17 cellular contexts compared by ENCODE assay signal in the genomic region with DNA sequence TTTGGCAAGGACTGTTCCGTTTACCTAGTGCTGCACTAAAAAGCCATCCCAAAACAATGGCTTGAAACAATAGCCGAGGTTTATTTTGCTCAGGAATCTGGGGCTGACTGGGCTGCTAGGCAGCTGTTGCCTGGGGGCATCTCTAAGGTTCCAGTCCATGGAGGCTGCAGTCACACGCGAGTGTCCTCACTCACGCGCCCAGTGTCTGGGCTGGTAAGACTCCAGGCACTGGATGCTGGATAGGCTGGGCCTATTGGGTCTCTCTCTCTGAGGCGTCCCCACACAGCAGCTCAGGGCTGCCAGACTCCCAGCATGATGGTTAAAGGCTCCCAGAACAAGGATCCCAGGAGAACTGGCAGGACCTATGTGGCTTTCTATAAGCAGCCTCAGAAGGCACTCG. TPM values are rescaled to one million over a fixed set of nuclear protein-coding genes. Genes with fewer than 3 reads are reported as not detected.
A peak's percentile ranks its signal among the peaks of the same experiment; 100 is the strongest.
DNase-seq lines count a peak whose midpoint lies in the region; ATAC-seq and TF ChIP-seq lines count a peak whose summit lies in the region.
"Had no signal": no experiment of that assay in that cellular context is flagged by ENCODE, and none has a peak within 500 bp of the region (broad histone marks: within the 10 kb centered on the region; RNA-seq: fewer than 3 reads in every experiment).

No MANE protein-coding gene starts in this region.

- H4K20me1 ChIP-seq in MM.1S (ENCODE audit: insufficient read depth, low read length) = no peaks in the 10 kb centered on the region

- H3K9ac ChIP-seq in MM.1S (ENCODE audit: low read length) = no peak overlapping the region

- DNase-seq in BE2C = peak; percentile 35
- DNase-seq in ELF-1 (ENCODE audit: low read depth, low spot score) = peak; percentile 85
- peak; percentile 48 to 65 for DNase-seq in SJCRH30
- DNase-seq in left kidney (ENCODE audit: low read depth, low spot score) = peak; percentile 68
- DNase-seq in activated naive CD4-positive, alpha-beta T cell treated with Interleukin-2 at 50 U/mL for 16 hours = no peak
- no peak for DNase-seq in activated CD4-positive, alpha-beta T cell treated with anti-CD3 and anti-CD28 coated beads, Interleukin-2, amount 50 U/mL, for 1 hour
- DNase-seq in MM.1S = no peak
- DNase-seq: activated CD4-positive, alpha-beta T cell treated with anti-CD3 and anti-CD28 coated beads for 48 hours; mammary epithelial cell; NCI-H2107; Right ventricle myocardium superior; stimulated activated CD4-positive, alpha-beta T cell treated with anti-CD3 and anti-CD28 coated beads, Interleukin-1b, Interleukin-23, amount 100 ng/mL, for 48 hours had no signal

- no peak overlapping the region for H3K4me3 ChIP-seq in BE2C (ENCODE audit: low read depth, low read length)
- no peak overlapping the region for H3K4me3 ChIP-seq in SJCRH30
- no peak overlapping the region for H3K4me3 ChIP-seq in MM.1S (ENCODE audit: low read length)

- H3F3A ChIP-seq in MM.1S (ENCODE audit: insufficient read depth, low read length) = no peaks in the 10 kb centered on the region

- no peak overlapping the region for H3K4me2 ChIP-seq in MM.1S (ENCODE audit: low read depth, low read length)

- no peaks in the 10 kb centered on the region for H3K36me3 ChIP-seq in BE2C
- H3K36me3 ChIP-seq in SJCRH30 = no peaks in the 10 kb centered on the region
- H3K36me3 ChIP-seq in MM.1S (replicated peaks; ENCODE audit: insufficient read depth, low read length) = no peaks in the 10 kb centered on the region

- no peak overlapping the region for H2AFZ ChIP-seq in MM.1S (ENCODE audit: low read length)

- H3K27me3 ChIP-seq in BE2C (no peaks in the 10 kb centered on the region), SJCRH30 (no peaks in the 10 kb centered on the region), MM.1S (replicated peaks; ENCODE audit: insufficient read depth, low read length) (no peaks in the 10 kb centered on the region)

- H3K27ac ChIP-seq in SJCRH30 (no peak overlapping the region), MM.1S (ENCODE audit: low read length) (no peak overlapping the region)

- no peaks in the 10 kb centered on the region for H3K9me3 ChIP-seq in BE2C
- H3K9me3 ChIP-seq in SJCRH30 (replicated peaks) = no peaks in the 10 kb centered on the region
- no peaks in the 10 kb centered on the region for H3K9me3 ChIP-seq in MM.1S (replicated peaks; ENCODE audit: insufficient read depth, low read length)

- no peak for TF ChIP-seq CTCF in BE2C (IDR thresholded peaks at IDR 0.05; ENCODE audit: low read depth, low read length)
- no peak for TF ChIP-seq CTCF in MM.1S (IDR thresholded peaks at IDR 0.05; ENCODE audit: low read length)

- no peaks in the 10 kb centered on the region for H3K9me2 ChIP-seq in MM.1S (replicated peaks; ENCODE audit: insufficient read depth, low read length)

- no peak for ATAC-seq in GM21825 (IDR thresholded peaks at IDR 0.05; ENCODE audit: unreplicated experiment)
- ATAC-seq: natural killer cell treated with Interleukin-12 subunit alpha and Interleukin-12 subunit beta and Interleukin-15 and Interleukin-18, amount 100 ng/mL, for 72 hours had no signal

- H3K4me1 ChIP-seq in BE2C = no peaks in the 10 kb centered on the region
- H3K4me1 ChIP-seq in SJCRH30 = peaks cover 45% of the 10 kb centered on the region
- H3K4me1 ChIP-seq in MM.1S (ENCODE audit: low read length) = no peaks in the 10 kb centered on the region

- no peaks in the 10 kb centered on the region for H3K79me2 ChIP-seq in MM.1S (ENCODE audit: low read length)

RNA-seq across cellular contexts. Expression of a gene that starts 34.2 kb away (rescaled TPM):
- polyA plus RNA-seq in BE2C (2012; ENCODE audit: insufficient read depth, insufficient read length, low read depth) = 0.34 TPM
- total RNA-seq in SJCRH30 (2014; rRNA removed; shearing (Covaris generic)) = 6.5 and 9.4 TPM in 2 replicates

RNA-seq across cellular contexts. Expression of a gene that starts 41.9 kb away (rescaled TPM):
- 0.62 TPM for polyA plus RNA-seq in BE2C (2012; ENCODE audit: insufficient read depth, insufficient read length, low read depth)
- 0.08 and 0.10 TPM in 2 replicates for total RNA-seq in SJCRH30 (2014; rRNA removed; shearing (Covaris generic))
- total RNA-seq: natural killer cell treated with Interleukin-12 subunit alpha and Interleukin-12 subunit beta and Interleukin-15 and Interleukin-18, amount 100 ng/mL, for 72 hours had no signal

RNA-seq across cellular contexts. Expression of a gene that starts 47.0 kb away (rescaled TPM):
- polyA plus RNA-seq in BE2C (2012; ENCODE audit: insufficient read depth, insufficient read length, low read depth) = not detected
- not detected in 2 replicates for total RNA-seq in SJCRH30 (2014; rRNA removed; shearing (Covaris generic))
- total RNA-seq: frontal cortex; HT-29; mammary epithelial cell; natural killer cell treated with Interleukin-12 subunit alpha and Interleukin-12 subunit beta and Interleukin-15 and Interleukin-18, amount 100 ng/mL, for 72 hours; Right ventricle myocardium superior; subcutaneous adipose tissue had no signal
- polyA plus RNA-seq: mammary epithelial cell had no signal

RNA-seq across cellular contexts. Expression of a gene that starts 58.4 kb away (rescaled TPM):
- polyA plus RNA-seq in BE2C (2012; ENCODE audit: insufficient read depth, insufficient read length, low read depth) = not detected
- not detected in 2 replicates for total RNA-seq in SJCRH30 (2014; rRNA removed; shearing (Covaris generic))
- total RNA-seq: frontal cortex; HT-29; natural killer cell treated with Interleukin-12 subunit alpha and Interleukin-12 subunit beta and Interleukin-15 and Interleukin-18, amount 100 ng/mL, for 72 hours; subcutaneous adipose tissue had no signal
- polyA plus RNA-seq: mammary epithelial cell had no signal

Comparison
In these comparisons a context has a peak if more than half of its experiments do, and no peak if none do; other contexts are left out.
1. DNase-seq: peak in BE2C (single experiment), ELF-1 (single experiment), SJCRH30 (2 of 2) and left kidney (single experiment); none in activated naive CD4-positive, alpha-beta T cell treated with Interleukin-2 at 50 U/mL for 16 hours (single experiment), activated CD4-positive, alpha-beta T cell treated with anti-CD3 and anti-CD28 coated beads, Interleukin-2, amount 50 U/mL, for 1 hour (single experiment) and MM.1S (single experiment).